Comparison of ENCODE assay signal across 1 cellular context in genomic region chrX:130268500-130269170, GRCh38.
A peak's percentile ranks its signal among the peaks of the same experiment; 100 is the strongest.
TF ChIP-seq lines count a peak whose summit lies in the region.

Gene ZNF280C, minus strand, starts transcription at chrX:130268899. Its CDS starts 8,450 bp downstream, at chrX:130260449.

TF ChIP-seq in GM12878, 131 proteins besides CTCF, POLR2A, EP300 and RAD21 (continued from another document and continues in another):
- no peak for TF ChIP-seq CUX1 (IDR thresholded peaks at IDR 0.05; ENCODE audit: insufficient replicate concordance, low read depth, low read length)
- peak; percentile 64; the same call in 1 of the 2 replicates for TF ChIP-seq POLR2AphosphoS2 (IDR thresholded peaks at IDR 0.05; ENCODE audit: low read depth, low read length)
- TF ChIP-seq DPF2 (IDR thresholded peaks at IDR 0.05) = peak; percentile 37; the same call in 1 of the 2 replicates
- TF ChIP-seq SKIL (IDR thresholded peaks at IDR 0.05; ENCODE audit: low read depth, poor library complexity, severe bottlenecking) = peak; percentile 23
- no peak for TF ChIP-seq ZNF384 (IDR thresholded peaks at IDR 0.05; ENCODE audit: borderline replicate concordance, low read depth, low read length)
- TF ChIP-seq KAT2A (conservative IDR thresholded peaks at IDR 0.05; ENCODE audit: control insufficient read depth, low read depth, low read length) = no peak
- 0 out of 2 replicates have a peak, but pooled peaks have one; percentile 44 for TF ChIP-seq MLLT1 (IDR thresholded peaks at IDR 0.05)
- peak; percentile 90 for TF ChIP-seq PML (IDR thresholded peaks at IDR 0.05; ENCODE audit: low read length)
- TF ChIP-seq FOS (IDR thresholded peaks at IDR 0.05; ENCODE audit: borderline replicate concordance, extremely low read depth, insufficient read length) = no peak
- no peak for TF ChIP-seq HDAC2 (IDR thresholded peaks at IDR 0.05)
- no peak for TF ChIP-seq RFX5 (IDR thresholded peaks at IDR 0.05; ENCODE audit: low read depth, low read length)
- TF ChIP-seq BCLAF1 (IDR thresholded peaks at IDR 0.05) = no peak
- no peak for TF ChIP-seq BMI1 (IDR thresholded peaks at IDR 0.05; ENCODE audit: borderline replicate concordance)
- TF ChIP-seq RCOR1 (conservative IDR thresholded peaks at IDR 0.05; ENCODE audit: low read depth, low read length) = no peak
- no peak for TF ChIP-seq ZNF217 (IDR thresholded peaks at IDR 0.05)
- TF ChIP-seq STAT1 (conservative IDR thresholded peaks at IDR 0.05) = no peak
- peak; percentile 71 for TF ChIP-seq YY1 (IDR thresholded peaks at IDR 0.05; ENCODE audit: low read depth, low read length)
- TF ChIP-seq RBBP5 (conservative IDR thresholded peaks at IDR 0.05) = no peak
- no peak for TF ChIP-seq GABPA (IDR thresholded peaks at IDR 0.05; ENCODE audit: low read depth)
- TF ChIP-seq ELK1 (IDR thresholded peaks at IDR 0.05; ENCODE audit: low read depth, low read length) = no peak
- no peak for TF ChIP-seq ESRRA (IDR thresholded peaks at IDR 0.05; ENCODE audit: low read length)
- no peak for TF ChIP-seq ATF2 (IDR thresholded peaks at IDR 0.05; ENCODE audit: low read length)
- TF ChIP-seq ZZZ3 (IDR thresholded peaks at IDR 0.05; ENCODE audit: control insufficient read depth, insufficient read length, low read depth) = no peak
- TF ChIP-seq KLF5 (IDR thresholded peaks at IDR 0.05; ENCODE audit: partially characterized antibody) = no peak
- TF ChIP-seq HSF1 (IDR thresholded peaks at IDR 0.05; ENCODE audit: low read depth, low read length) = no peak
- TF ChIP-seq NRF1 (conservative IDR thresholded peaks at IDR 0.05; ENCODE audit: low read depth, low read length) = no peak
- no peak for TF ChIP-seq NFXL1 (IDR thresholded peaks at IDR 0.05; ENCODE audit: borderline replicate concordance)
- no peak for TF ChIP-seq SMC3 (IDR thresholded peaks at IDR 0.05; ENCODE audit: borderline replicate concordance, low read length)
- TF ChIP-seq SREBF1 (IDR thresholded peaks at IDR 0.05; ENCODE audit: low read length) = no peak
- TF ChIP-seq ZNF687 (IDR thresholded peaks at IDR 0.05) = peak; percentile 98
- no peak for TF ChIP-seq TCF3 (IDR thresholded peaks at IDR 0.05; ENCODE audit: borderline replicate concordance, insufficient read depth, low read depth, low read length)
- no peak for TF ChIP-seq JUNB (IDR thresholded peaks at IDR 0.05)
- TF ChIP-seq REST (IDR thresholded peaks at IDR 0.05; ENCODE audit: low read depth, low read length) = no peak
